8 cellular contexts compared by ENCODE assay signal in the genomic region with DNA sequence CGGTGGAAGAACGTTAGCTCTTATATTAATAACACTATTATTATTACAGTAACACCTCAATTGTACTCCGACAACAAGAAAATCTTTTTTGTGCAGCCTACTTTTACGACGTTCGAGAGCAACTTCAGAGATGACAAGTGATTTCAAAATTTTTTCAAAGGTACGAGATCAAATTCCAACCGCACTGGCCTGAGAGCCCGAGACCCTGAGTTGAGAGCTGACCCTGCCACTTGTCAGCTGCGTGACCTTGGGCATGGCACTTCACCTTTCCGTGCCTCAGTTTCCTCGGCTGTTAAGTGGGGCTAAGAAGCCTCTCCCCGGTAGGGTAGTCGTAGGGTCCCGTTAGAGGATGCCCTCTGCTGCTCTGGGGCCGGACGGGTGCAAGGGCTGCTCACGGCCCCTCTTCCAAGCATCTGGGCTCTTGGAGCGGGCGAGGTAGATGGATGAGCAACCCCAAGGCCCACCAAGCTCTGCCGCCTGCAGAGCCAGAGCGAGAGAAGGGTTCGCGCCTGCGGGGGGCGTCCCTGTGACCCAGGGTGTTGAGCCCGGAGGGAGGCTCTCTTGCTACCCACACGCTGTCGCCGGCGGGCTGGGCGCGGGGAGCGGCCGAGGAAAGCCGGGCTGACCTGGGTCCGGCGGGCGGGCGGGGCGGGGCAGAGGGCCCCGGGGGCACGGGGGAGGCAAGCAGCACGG. TPM values are rescaled to one million over a fixed set of nuclear protein-coding genes. Genes with fewer than 3 reads are reported as not detected.
DNase-seq lines count a peak whose midpoint lies in the region; ATAC-seq and TF ChIP-seq lines count a peak whose summit lies in the region.

No MANE protein-coding gene starts in this region.

- TF ChIP-seq CTCF in type B pancreatic cell (conservative IDR thresholded peaks at IDR 0.05), result no peak

- no peaks in the 10 kb centered on the region for H3K9me3 ChIP-seq in mononuclear cell (ENCODE audit: low read depth, low read length)

- H3K4me3 Mint-ChIP-seq in dendritic cell treated with granulocyte-macrophage colony-stimulating factor and Interleukin-4, amounts not matched to agents 40 ng/mL and 50 ng/mL, for 4 days, result peak overlapping the region; percentile 93
- H3K4me3 Mint-ChIP-seq in type B pancreatic cell, result peak overlapping the region; percentile 87

- H3K27me3 Mint-ChIP-seq in dendritic cell treated with granulocyte-macrophage colony-stimulating factor and Interleukin-4, amounts not matched to agents 40 ng/mL and 50 ng/mL, for 4 days, result peaks cover 8% of the 10 kb centered on the region
- H3K27me3 Mint-ChIP-seq in type B pancreatic cell, result no peaks in the 10 kb centered on the region

- peak overlapping the region; percentile 68 for H3K27ac Mint-ChIP-seq in dendritic cell treated with granulocyte-macrophage colony-stimulating factor and Interleukin-4, amounts not matched to agents 40 ng/mL and 50 ng/mL, for 4 days
- H3K27ac Mint-ChIP-seq in type B pancreatic cell, result peak overlapping the region; percentile 6

- peak; percentile 10 for DNase-seq in NOMO-1 treated with DMSO at 0.1 percent for 48 hours (lab: John Stamatoyannopoulos, UW; ENCODE audit: unreplicated experiment)
- DNase-seq in NOMO-1 treated with dmso at 0.1 percent for 144 hours (lab: John Stamatoyannopoulos, UW; ENCODE audit: unreplicated experiment), result no peak
- DNase-seq in OCI-M1 (lab: John Stamatoyannopoulos, UW), result peak; percentile 26
- DNase-seq in type B pancreatic cell (ENCODE audit: extremely low spot score, unreplicated experiment), result no peak
- DNase-seq in GM19238 (ENCODE audit: insufficient read length, low spot score), result no peak

- intact Hi-C loops in dendritic cell treated with granulocyte-macrophage colony-stimulating factor and Interleukin-4, amounts not matched to agents 40 ng/mL and 50 ng/mL, for 4 days (cut with micrococcal nuclease), result no loop called here

- H3K4me1 ChIP-seq in mononuclear cell (ENCODE audit: insufficient read depth, low read length), result peaks cover 15% of the 10 kb centered on the region

- H3K4me3 ChIP-seq in mononuclear cell (ENCODE audit: low read length), result peak overlapping the region; percentile 51

- peak; percentile 40 for ATAC-seq in HG02588 (IDR thresholded peaks at IDR 0.05; ENCODE audit: unreplicated experiment)

- H3K36me3 Mint-ChIP-seq in dendritic cell treated with granulocyte-macrophage colony-stimulating factor and Interleukin-4, amounts not matched to agents 40 ng/mL and 50 ng/mL, for 4 days (ENCODE audit: low read depth), result peaks cover 6% of the 10 kb centered on the region
- H3K36me3 Mint-ChIP-seq in type B pancreatic cell, result no peaks in the 10 kb centered on the region

- H3K9me3 Mint-ChIP-seq in dendritic cell treated with granulocyte-macrophage colony-stimulating factor and Interleukin-4, amounts not matched to agents 40 ng/mL and 50 ng/mL, for 4 days, result no peaks in the 10 kb centered on the region
- H3K9me3 Mint-ChIP-seq in type B pancreatic cell, result no peaks in the 10 kb centered on the region

- H3K27me3 ChIP-seq in mononuclear cell (ENCODE audit: insufficient read depth, low read length), result no peaks in the 10 kb centered on the region

- peaks cover 31% of the 10 kb centered on the region for H3K4me1 Mint-ChIP-seq in dendritic cell treated with granulocyte-macrophage colony-stimulating factor and Interleukin-4, amounts not matched to agents 40 ng/mL and 50 ng/mL, for 4 days (ENCODE audit: low read depth)
- H3K4me1 Mint-ChIP-seq in type B pancreatic cell (ENCODE audit: unreplicated experiment), result peaks cover 17% of the 10 kb centered on the region

RNA-seq across cellular contexts. Expression of gene NDRG3, which starts 0.5 kb away (rescaled TPM):
- total RNA-seq in mononuclear cell, result 19.0 TPM
- total RNA-seq in type B pancreatic cell (ENCODE audit: low replicate concordance), result 24.9 and 31.5 TPM in 2 replicates

RNA-seq across cellular contexts. Expression of gene DSN1, which starts 28.2 kb away (rescaled TPM):
- total RNA-seq in mononuclear cell, result 10.2 TPM
- 20.0 and 24.1 TPM in 2 replicates for total RNA-seq in type B pancreatic cell (ENCODE audit: low replicate concordance)

Comparison
In these comparisons a context has a peak if more than half of its experiments do, and no peak if none do; other contexts are left out.
1. DNase-seq: peak in NOMO-1 treated with DMSO at 0.1 percent for 48 hours (single experiment) and OCI-M1 (single experiment); none in NOMO-1 treated with dmso at 0.1 percent for 144 hours (single experiment), type B pancreatic cell (single experiment) and GM19238 (single experiment).